1 cellular context compared by ENCODE assay signal in the genomic region with DNA sequence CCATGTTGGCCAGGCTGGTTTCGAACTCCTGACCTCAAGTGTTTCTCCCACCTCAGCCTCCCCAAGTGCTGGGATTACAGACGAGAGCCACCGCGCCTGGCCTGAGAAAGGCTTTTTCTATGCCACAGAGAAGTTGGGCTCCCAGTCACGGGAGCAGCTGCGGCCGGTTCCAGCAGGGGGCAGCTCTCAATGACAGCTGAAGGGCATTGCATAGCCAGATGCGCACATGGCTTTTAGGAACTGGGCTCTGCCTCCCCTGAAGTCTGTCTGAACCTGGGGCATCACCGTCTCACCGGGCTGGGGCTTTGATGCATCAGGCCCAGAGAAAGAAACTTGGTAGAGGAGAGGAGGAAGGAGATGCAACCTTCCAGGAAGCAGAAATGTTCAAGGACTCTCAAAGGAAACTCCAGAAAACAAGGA.
TF ChIP-seq lines count a peak whose summit lies in the region.

No MANE protein-coding gene starts in this region.

TF ChIP-seq in HepG2, 621 proteins besides CTCF, POLR2A, EP300 and RAD21 (continued from another document and continues in another):
- 0 out of 2 replicates have a peak, but pooled peaks have one; percentile 19 for TF ChIP-seq ZNF318 (CRISPR knock-in tag; IDR thresholded peaks at IDR 0.05)
- TF ChIP-seq ZBTB42 (CRISPR knock-in tag; IDR thresholded peaks at IDR 0.05) = no peak
- TF ChIP-seq FOXO1 (CRISPR knock-in tag; IDR thresholded peaks at IDR 0.05) = peak; percentile 46; the same call in 1 of the 2 replicates
- TF ChIP-seq RFX3 (CRISPR knock-in tag; IDR thresholded peaks at IDR 0.05) = no peak
- TF ChIP-seq ZNF224 (CRISPR knock-in tag; IDR thresholded peaks at IDR 0.05) = no peak
- no peak for TF ChIP-seq RFXANK (CRISPR knock-in tag; IDR thresholded peaks at IDR 0.05)
- peak; percentile 60; the same call in 1 of the 2 replicates for TF ChIP-seq MXD1 (CRISPR knock-in tag; IDR thresholded peaks at IDR 0.05)
- no peak for TF ChIP-seq ZSCAN20 (CRISPR knock-in tag; IDR thresholded peaks at IDR 0.05; ENCODE audit: borderline replicate concordance)
- TF ChIP-seq FOSL1 (CRISPR knock-in tag; IDR thresholded peaks at IDR 0.05; ENCODE audit: borderline replicate concordance) = no peak
- TF ChIP-seq ZBTB21 (CRISPR knock-in tag; IDR thresholded peaks at IDR 0.05) = no peak
- TF ChIP-seq ZNF326 (CRISPR knock-in tag; IDR thresholded peaks at IDR 0.05; ENCODE audit: borderline replicate concordance) = no peak
- TF ChIP-seq IRX3 (CRISPR knock-in tag; IDR thresholded peaks at IDR 0.05; ENCODE audit: borderline replicate concordance, low read depth) = no peak
- TF ChIP-seq HIC2 (CRISPR knock-in tag; IDR thresholded peaks at IDR 0.05; ENCODE audit: low read depth) = 0 out of 2 replicates have a peak, but pooled peaks have one; percentile 8
- TF ChIP-seq, protein P1, sequence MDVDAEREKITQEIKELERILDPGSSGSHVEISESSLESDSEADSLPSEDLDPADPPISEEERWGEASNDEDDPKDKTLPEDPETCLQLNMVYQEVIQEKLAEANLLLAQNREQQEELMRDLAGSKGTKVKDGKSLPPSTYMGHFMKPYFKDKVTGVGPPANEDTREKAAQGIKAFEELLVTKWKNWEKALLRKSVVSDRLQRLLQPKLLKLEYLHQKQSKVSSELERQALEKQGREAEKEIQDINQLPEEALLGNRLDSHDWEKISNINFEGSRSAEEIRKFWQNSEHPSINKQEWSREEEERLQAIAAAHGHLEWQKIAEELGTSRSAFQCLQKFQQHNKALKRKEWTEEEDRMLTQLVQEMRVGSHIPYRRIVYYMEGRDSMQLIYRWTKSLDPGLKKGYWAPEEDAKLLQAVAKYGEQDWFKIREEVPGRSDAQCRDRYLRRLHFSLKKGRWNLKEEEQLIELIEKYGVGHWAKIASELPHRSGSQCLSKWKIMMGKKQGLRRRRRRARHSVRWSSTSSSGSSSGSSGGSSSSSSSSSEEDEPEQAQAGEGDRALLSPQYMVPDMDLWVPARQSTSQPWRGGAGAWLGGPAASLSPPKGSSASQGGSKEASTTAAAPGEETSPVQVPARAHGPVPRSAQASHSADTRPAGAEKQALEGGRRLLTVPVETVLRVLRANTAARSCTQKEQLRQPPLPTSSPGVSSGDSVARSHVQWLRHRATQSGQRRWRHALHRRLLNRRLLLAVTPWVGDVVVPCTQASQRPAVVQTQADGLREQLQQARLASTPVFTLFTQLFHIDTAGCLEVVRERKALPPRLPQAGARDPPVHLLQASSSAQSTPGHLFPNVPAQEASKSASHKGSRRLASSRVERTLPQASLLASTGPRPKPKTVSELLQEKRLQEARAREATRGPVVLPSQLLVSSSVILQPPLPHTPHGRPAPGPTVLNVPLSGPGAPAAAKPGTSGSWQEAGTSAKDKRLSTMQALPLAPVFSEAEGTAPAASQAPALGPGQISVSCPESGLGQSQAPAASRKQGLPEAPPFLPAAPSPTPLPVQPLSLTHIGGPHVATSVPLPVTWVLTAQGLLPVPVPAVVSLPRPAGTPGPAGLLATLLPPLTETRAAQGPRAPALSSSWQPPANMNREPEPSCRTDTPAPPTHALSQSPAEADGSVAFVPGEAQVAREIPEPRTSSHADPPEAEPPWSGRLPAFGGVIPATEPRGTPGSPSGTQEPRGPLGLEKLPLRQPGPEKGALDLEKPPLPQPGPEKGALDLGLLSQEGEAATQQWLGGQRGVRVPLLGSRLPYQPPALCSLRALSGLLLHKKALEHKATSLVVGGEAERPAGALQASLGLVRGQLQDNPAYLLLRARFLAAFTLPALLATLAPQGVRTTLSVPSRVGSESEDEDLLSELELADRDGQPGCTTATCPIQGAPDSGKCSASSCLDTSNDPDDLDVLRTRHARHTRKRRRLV (CRISPR knock-in tag; IDR thresholded peaks at IDR 0.05) = no peak
- TF ChIP-seq ZNF138 (CRISPR knock-in tag; IDR thresholded peaks at IDR 0.05; ENCODE audit: low read depth) = no peak
- no peak for TF ChIP-seq DPF2 (CRISPR knock-in tag; IDR thresholded peaks at IDR 0.05; ENCODE audit: borderline replicate concordance, low read depth)
- no peak for TF ChIP-seq ZNF207 (IDR thresholded peaks at IDR 0.05; ENCODE audit: borderline replicate concordance)
- no peak for TF ChIP-seq ZNF232 (CRISPR knock-in tag; IDR thresholded peaks at IDR 0.05; ENCODE audit: borderline replicate concordance)
- TF ChIP-seq ZNF768 (CRISPR knock-in tag; IDR thresholded peaks at IDR 0.05) = peak; percentile 59; the same call in 1 of the 2 replicates
- peak; percentile 74 for TF ChIP-seq ZNF687 (CRISPR knock-in tag; IDR thresholded peaks at IDR 0.05)
- peak; percentile 88; the same call in 1 of the 2 replicates for TF ChIP-seq ZNF580 (CRISPR knock-in tag; IDR thresholded peaks at IDR 0.05; ENCODE audit: borderline replicate concordance, low read depth)
- TF ChIP-seq STAT5B (CRISPR knock-in tag; IDR thresholded peaks at IDR 0.05) = no peak
- TF ChIP-seq, protein P2, sequence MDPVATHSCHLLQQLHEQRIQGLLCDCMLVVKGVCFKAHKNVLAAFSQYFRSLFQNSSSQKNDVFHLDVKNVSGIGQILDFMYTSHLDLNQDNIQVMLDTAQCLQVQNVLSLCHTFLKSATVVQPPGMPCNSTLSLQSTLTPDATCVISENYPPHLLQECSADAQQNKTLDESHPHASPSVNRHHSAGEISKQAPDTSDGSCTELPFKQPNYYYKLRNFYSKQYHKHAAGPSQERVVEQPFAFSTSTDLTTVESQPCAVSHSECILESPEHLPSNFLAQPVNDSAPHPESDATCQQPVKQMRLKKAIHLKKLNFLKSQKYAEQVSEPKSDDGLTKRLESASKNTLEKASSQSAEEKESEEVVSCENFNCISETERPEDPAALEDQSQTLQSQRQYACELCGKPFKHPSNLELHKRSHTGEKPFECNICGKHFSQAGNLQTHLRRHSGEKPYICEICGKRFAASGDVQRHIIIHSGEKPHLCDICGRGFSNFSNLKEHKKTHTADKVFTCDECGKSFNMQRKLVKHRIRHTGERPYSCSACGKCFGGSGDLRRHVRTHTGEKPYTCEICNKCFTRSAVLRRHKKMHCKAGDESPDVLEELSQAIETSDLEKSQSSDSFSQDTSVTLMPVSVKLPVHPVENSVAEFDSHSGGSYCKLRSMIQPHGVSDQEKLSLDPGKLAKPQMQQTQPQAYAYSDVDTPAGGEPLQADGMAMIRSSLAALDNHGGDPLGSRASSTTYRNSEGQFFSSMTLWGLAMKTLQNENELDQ (CRISPR knock-in tag; IDR thresholded peaks at IDR 0.05; ENCODE audit: borderline replicate concordance) = no peak
- TF ChIP-seq SYNCRIP (IDR thresholded peaks at IDR 0.05; ENCODE audit: insufficient read depth, low read depth, low read length) = no peak
- TF ChIP-seq ZNF558 (CRISPR knock-in tag; IDR thresholded peaks at IDR 0.05; ENCODE audit: borderline replicate concordance) = no peak
- TF ChIP-seq PRPF4 (IDR thresholded peaks at IDR 0.05; ENCODE audit: low read depth, low read length, poor library complexity, severe bottlenecking) = no peak
- peak; percentile 48; the same call in 1 of the 2 replicates for TF ChIP-seq ZMYM3 (CRISPR knock-in tag; IDR thresholded peaks at IDR 0.05)
- no peak for TF ChIP-seq NPAS2 (CRISPR knock-in tag; IDR thresholded peaks at IDR 0.05; ENCODE audit: borderline replicate concordance)
- no peak for TF ChIP-seq ZNF343 (CRISPR knock-in tag; IDR thresholded peaks at IDR 0.05)
- TF ChIP-seq RARA (CRISPR knock-in tag; IDR thresholded peaks at IDR 0.05) = no peak; the same call in 1 of the 2 replicates
- peak; percentile 87 for TF ChIP-seq SMC3 (IDR thresholded peaks at IDR 0.05; ENCODE audit: low read length)
- no peak for TF ChIP-seq ZNF143 (CRISPR knock-in tag; IDR thresholded peaks at IDR 0.05)
- TF ChIP-seq KLF15 (CRISPR knock-in tag; IDR thresholded peaks at IDR 0.05; ENCODE audit: borderline replicate concordance) = no peak
- TF ChIP-seq KLF6 (CRISPR knock-in tag; IDR thresholded peaks at IDR 0.05) = 0 out of 2 replicates have a peak, but pooled peaks have one; percentile 33
